In the genomic region with DNA sequence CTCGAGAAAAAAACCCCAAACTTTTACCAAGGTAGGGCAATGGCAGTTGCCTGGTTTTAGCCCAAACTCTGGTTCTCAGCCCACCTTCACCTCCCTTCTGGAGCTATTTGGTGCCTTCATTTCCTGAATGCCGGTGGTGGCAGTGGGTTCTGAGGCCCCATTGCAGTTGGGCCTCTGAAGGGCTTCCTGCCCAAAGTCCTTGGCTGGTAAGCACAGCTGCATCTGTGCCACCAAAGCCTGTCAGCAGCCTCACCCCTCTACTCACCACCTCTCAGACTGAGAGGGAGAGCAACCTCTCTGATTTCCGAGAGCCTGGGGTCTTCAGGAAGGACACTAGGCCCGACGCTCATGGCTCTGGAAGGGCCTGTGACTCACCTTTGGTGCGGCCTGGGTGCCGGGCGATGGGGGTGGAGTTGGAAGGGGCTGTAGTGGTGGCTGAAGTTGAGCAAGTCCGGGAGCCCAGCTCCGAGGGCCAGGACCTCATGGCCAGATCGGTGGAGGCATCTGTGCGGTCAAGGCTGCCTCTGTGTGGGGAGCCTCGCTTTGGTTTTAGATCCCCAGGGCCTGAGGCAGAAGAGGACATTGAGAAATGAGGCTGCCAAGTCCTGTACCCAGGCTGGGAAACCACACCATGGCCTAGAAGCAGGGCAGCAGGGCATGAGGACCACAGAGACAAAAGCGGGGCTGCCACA, we compare ENCODE assay signal across 17 cellular contexts. TPM values are rescaled to one million over a fixed set of nuclear protein-coding genes. Genes with fewer than 3 reads are reported as not detected.
DNase-seq lines count a peak whose midpoint lies in the region; ATAC-seq and TF ChIP-seq lines count a peak whose summit lies in the region.
"Had no signal": no experiment of that assay in that cellular context is flagged by ENCODE, and none has a peak within 500 bp of the region (broad histone marks: within the 10 kb centered on the region; RNA-seq: fewer than 3 reads in every experiment).

No MANE protein-coding gene starts in this region.

- H3K36me3 Mint-ChIP-seq in CD4-positive, CD25-positive, alpha-beta regulatory T cell, result peaks cover 54% of the 10 kb centered on the region
- H3K36me3 Mint-ChIP-seq in HFFc6 (ENCODE audit: low read depth), result no peaks in the 10 kb centered on the region
- H3K36me3 Mint-ChIP-seq in activated T-helper 1 cell treated with anti-CD3 and anti-CD28 coated beads, Interleukin-12 subunit alpha, Interleukin-12 subunit beta, Interleukin-2, Interleukin-4 antibody, amounts not matched to agents 30 ng/mL and 10 ng/mL and 1 ng/mL, durations not matched to agents 14 hours and 24 hours and 36 hours (ENCODE audit: low read depth), result peaks cover 56% of the 10 kb centered on the region
- peaks cover 12 to 68% (median 45%) of the 10 kb centered on the region in 5 donors for H3K36me3 Mint-ChIP-seq in naive thymus-derived CD4-positive, alpha-beta T cell

- intact Hi-C loops in activated T-helper 1 cell treated with anti-CD3 and anti-CD28 coated beads, Interleukin-12 subunit alpha, Interleukin-12 subunit beta, Interleukin-2, Interleukin-4 antibody, amounts not matched to agents 30 ng/mL and 10 ng/mL and 1 ng/mL, durations not matched to agents 14 hours and 24 hours and 36 hours (cut with micrococcal nuclease), result no loop called here
- intact Hi-C loops in naive thymus-derived CD4-positive, alpha-beta T cell (cut with micrococcal nuclease), result no loop called here

- no peak overlapping the region for H3K27ac ChIP-seq in CD4-positive, CD25-positive, alpha-beta regulatory T cell (ENCODE audit: insufficient read depth, low read length, poor library complexity, severe bottlenecking)
- peak overlapping the region; percentile 37 for H3K27ac ChIP-seq in naive thymus-derived CD4-positive, alpha-beta T cell (ENCODE audit: low read depth, low read length)
- H3K27ac ChIP-seq: C4-2B, cardiac muscle cell, KMS-11, stomach had no signal

- peaks cover 4% of the 10 kb centered on the region for H3K4me1 ChIP-seq in CD4-positive, CD25-positive, alpha-beta regulatory T cell (ENCODE audit: control insufficient read depth, insufficient read depth, low read length, poor library complexity, severe bottlenecking)
- no peaks in the 10 kb centered on the region for H3K4me1 ChIP-seq in naive thymus-derived CD4-positive, alpha-beta T cell (ENCODE audit: control insufficient read depth in 2 of 2, insufficient read depth in 2 of 2, low read length in 2 of 2)

- no peaks in the 10 kb centered on the region for H3K9me3 ChIP-seq in CD4-positive, CD25-positive, alpha-beta regulatory T cell (ENCODE audit: control insufficient read depth in 2 of 2, low read length in 2 of 2)
- H3K9me3 ChIP-seq in naive thymus-derived CD4-positive, alpha-beta T cell (ENCODE audit: control insufficient read depth in 2 of 3, low read length in 3 of 3), result no peaks in the 10 kb centered on the region
- no peaks in the 10 kb centered on the region for H3K9me3 ChIP-seq in MG63
- H3K9me3 ChIP-seq: stomach had no signal

- no peak for DNase-seq in CD4-positive, CD25-positive, alpha-beta regulatory T cell
- no peak for DNase-seq in HFFc6
- no peak for DNase-seq in activated T-helper 1 cell treated with anti-CD3 and anti-CD28 coated beads, Interleukin-12 subunit alpha, Interleukin-12 subunit beta, Interleukin-2, Interleukin-4 antibody, amounts not matched to agents 30 ng/mL and 10 ng/mL and 1 ng/mL, durations not matched to agents 14 hours and 24 hours and 36 hours (ENCODE audit: low spot score)
- DNase-seq in naive thymus-derived CD4-positive, alpha-beta T cell, result no peak
- DNase-seq in HT-29 (ENCODE audit: low spot score), result no peak
- DNase-seq in H4 (ENCODE audit: low spot score), result no peak
- DNase-seq in DMS153 treated with DMSO at 0.1 percent for 48 hours (lab: John Stamatoyannopoulos, UW; ENCODE audit: unreplicated experiment), result no peak
- DNase-seq in MG63, result no peak
- DNase-seq: activated effector memory CD4-positive, alpha-beta T cell treated with anti-CD3 and anti-CD28 coated beads, Interleukin-2, amount 50 U/mL, for 16 hours; glutamatergic neuron; GOT3; NCI-H2081 treated with DMSO at 0.1 percent for 48 hours; stomach had no signal

- no peak for ATAC-seq in CD4-positive, CD25-positive, alpha-beta regulatory T cell (ENCODE audit: low read depth in 2 of 2)
- ATAC-seq in naive thymus-derived CD4-positive, alpha-beta T cell, result no peak
- ATAC-seq: activated CD4-positive, CD25-positive, alpha-beta regulatory T cell treated with anti-CD3 and anti-CD28 coated beads, Interleukin-2, amount 50 U/mL, for 24 hours had no signal

- peak overlapping the region in 2 of 3 donors; percentile 80 to 83 for H3K27ac Mint-ChIP-seq in CD4-positive, CD25-positive, alpha-beta regulatory T cell
- H3K27ac Mint-ChIP-seq in HFFc6, result peak overlapping the region; percentile 87
- peak overlapping the region; percentile 79 for H3K27ac Mint-ChIP-seq in activated T-helper 1 cell treated with anti-CD3 and anti-CD28 coated beads, Interleukin-12 subunit alpha, Interleukin-12 subunit beta, Interleukin-2, Interleukin-4 antibody, amounts not matched to agents 30 ng/mL and 10 ng/mL and 1 ng/mL, durations not matched to agents 14 hours and 24 hours and 36 hours
- H3K27ac Mint-ChIP-seq in naive thymus-derived CD4-positive, alpha-beta T cell, result peak overlapping the region; percentile 36 to 75 (median 62)

- no peak overlapping the region for H3K4me3 Mint-ChIP-seq in CD4-positive, CD25-positive, alpha-beta regulatory T cell
- H3K4me3 Mint-ChIP-seq in HFFc6, result no peak overlapping the region
- H3K4me3 Mint-ChIP-seq in activated T-helper 1 cell treated with anti-CD3 and anti-CD28 coated beads, Interleukin-12 subunit alpha, Interleukin-12 subunit beta, Interleukin-2, Interleukin-4 antibody, amounts not matched to agents 30 ng/mL and 10 ng/mL and 1 ng/mL, durations not matched to agents 14 hours and 24 hours and 36 hours, result no peak overlapping the region
- H3K4me3 Mint-ChIP-seq in naive thymus-derived CD4-positive, alpha-beta T cell, result no peak overlapping the region

- H3K4me1 Mint-ChIP-seq in CD4-positive, CD25-positive, alpha-beta regulatory T cell, result peaks cover 7 to 21% (median 12%) of the 10 kb centered on the region in 4 donors
- peaks cover 56% of the 10 kb centered on the region for H3K4me1 Mint-ChIP-seq in HFFc6 (ENCODE audit: low read depth)
- H3K4me1 Mint-ChIP-seq in activated T-helper 1 cell treated with anti-CD3 and anti-CD28 coated beads, Interleukin-12 subunit alpha, Interleukin-12 subunit beta, Interleukin-2, Interleukin-4 antibody, amounts not matched to agents 30 ng/mL and 10 ng/mL and 1 ng/mL, durations not matched to agents 14 hours and 24 hours and 36 hours (ENCODE audit: low read depth), result peaks cover 25% of the 10 kb centered on the region
- H3K4me1 Mint-ChIP-seq in naive thymus-derived CD4-positive, alpha-beta T cell, result peaks cover 11 to 25% (median 17%) of the 10 kb centered on the region in 7 donors

- no peaks in the 10 kb centered on the region for H3K9me3 Mint-ChIP-seq in CD4-positive, CD25-positive, alpha-beta regulatory T cell
- no peaks in the 10 kb centered on the region; the same call in 1 of the 2 replicates for H3K9me3 Mint-ChIP-seq in HFFc6
- H3K9me3 Mint-ChIP-seq in activated T-helper 1 cell treated with anti-CD3 and anti-CD28 coated beads, Interleukin-12 subunit alpha, Interleukin-12 subunit beta, Interleukin-2, Interleukin-4 antibody, amounts not matched to agents 30 ng/mL and 10 ng/mL and 1 ng/mL, durations not matched to agents 14 hours and 24 hours and 36 hours, result no peaks in the 10 kb centered on the region
- H3K9me3 Mint-ChIP-seq in naive thymus-derived CD4-positive, alpha-beta T cell, result no peaks in the 10 kb centered on the region

- H3K36me3 ChIP-seq in CD4-positive, CD25-positive, alpha-beta regulatory T cell (ENCODE audit: control insufficient read depth, insufficient read depth, low read length), result peaks cover 100% of the 10 kb centered on the region
- peaks cover 71 to 99% (median 78%) of the 10 kb centered on the region in 3 experiments for H3K36me3 ChIP-seq in naive thymus-derived CD4-positive, alpha-beta T cell (ENCODE audit: control insufficient read depth in 2 of 3, insufficient read depth in 3 of 3, low read length in 3 of 3)
- no peaks in the 10 kb centered on the region; the same call in 1 of the 2 replicates for H3K36me3 ChIP-seq in MG63
- H3K36me3 ChIP-seq: cardiac muscle cell had no signal

- POLR2A ChIA-PET in naive thymus-derived CD4-positive, alpha-beta T cell (lab: Charles Lee), result interaction anchor here (0.6 kb wide), 1 partner anchor 306 kb away, joined by 3 read pairs; no protein-coding TSS in a partner anchor

- CTCF ChIA-PET in naive thymus-derived CD4-positive, alpha-beta T cell (lab: Charles Lee), result interaction anchor here (17.3 kb wide), 1 partner anchor 108 kb away, joined by 204 read pairs; no protein-coding TSS in a partner anchor

- H3K27me3 Mint-ChIP-seq in CD4-positive, CD25-positive, alpha-beta regulatory T cell, result peaks cover 7% of the 10 kb centered on the region
- peaks cover 3% of the 10 kb centered on the region for H3K27me3 Mint-ChIP-seq in HFFc6 (ENCODE audit: insufficient read depth)
- H3K27me3 Mint-ChIP-seq in activated T-helper 1 cell treated with anti-CD3 and anti-CD28 coated beads, Interleukin-12 subunit alpha, Interleukin-12 subunit beta, Interleukin-2, Interleukin-4 antibody, amounts not matched to agents 30 ng/mL and 10 ng/mL and 1 ng/mL, durations not matched to agents 14 hours and 24 hours and 36 hours (ENCODE audit: insufficient read depth), result no peaks in the 10 kb centered on the region
- H3K27me3 Mint-ChIP-seq in naive thymus-derived CD4-positive, alpha-beta T cell, result no peaks in the 10 kb centered on the region

- no peaks in the 10 kb centered on the region for H3K27me3 ChIP-seq in CD4-positive, CD25-positive, alpha-beta regulatory T cell (ENCODE audit: control insufficient read depth, insufficient read depth, low read length)
- H3K27me3 ChIP-seq in naive thymus-derived CD4-positive, alpha-beta T cell (ENCODE audit: control insufficient read depth in 2 of 2, insufficient read depth in 2 of 2, low read length in 2 of 2), result no peaks in the 10 kb centered on the region
- no peaks in the 10 kb centered on the region for H3K27me3 ChIP-seq in MG63
- H3K27me3 ChIP-seq: cardiac muscle cell, stomach had no signal

- H3K4me3 ChIP-seq in CD4-positive, CD25-positive, alpha-beta regulatory T cell (ENCODE audit: low read depth, low read length), result no peak overlapping the region
- H3K4me3 ChIP-seq in naive thymus-derived CD4-positive, alpha-beta T cell (ENCODE audit: low read length), result no peak overlapping the region
- no peak overlapping the region for H3K4me3 ChIP-seq in MG63
- H3K4me3 ChIP-seq: cardiac muscle cell, stomach had no signal

- no peak for TF ChIP-seq CTCF in HFFc6 (IDR thresholded peaks at IDR 0.05)

RNA-seq across cellular contexts. Expression of gene GPR68, which starts 38.6 kb away (rescaled TPM):
- 18.8 TPM for total RNA-seq in CD4-positive, CD25-positive, alpha-beta regulatory T cell
- polyA plus RNA-seq in CD4-positive, CD25-positive, alpha-beta regulatory T cell, result 10 to 100 TPM in 2 of 4 donors, 1 to 10 TPM in 2; 8.5 to 19.1 (median 11.0) TPM
- under 1 TPM; 0.34 to 0.88 (median 0.52) TPM for total RNA-seq in HFFc6 (2021; fragmentation: NEBNext Ultra II Directional; extraction: Animal tissue kit (Norgen Biotek cat#: 25700))
- 4.5 and 5.4 TPM in 2 replicates for total RNA-seq in activated T-helper 1 cell treated with anti-CD3 and anti-CD28 coated beads, Interleukin-12 subunit alpha, Interleukin-12 subunit beta, Interleukin-2, Interleukin-4 antibody, amounts not matched to agents 30 ng/mL and 10 ng/mL and 1 ng/mL, durations not matched to agents 14 hours and 24 hours and 36 hours
- 10 to 100 TPM in 1 of 5 experiments, 1 to 10 TPM in 3, under 1 TPM in 1; 0.86 to 38.6 (median 2.3) TPM for total RNA-seq in naive thymus-derived CD4-positive, alpha-beta T cell
- under 1 TPM in 1 of 2 donors, not detected in 1; 0.67 TPM for polyA plus RNA-seq in naive thymus-derived CD4-positive, alpha-beta T cell
- 0.31 TPM in 1 of 2 replicates, not detected in the other for total RNA-seq in HT-29 (2014; rRNA removed; shearing (Covaris generic))
- 0.04 TPM in 1 of 2 replicates, not detected in the other for total RNA-seq in H4 (2014; rRNA removed; shearing (Covaris generic))
- 2.0 and 3.9 TPM in 2 replicates for total RNA-seq in MG63 (2014; rRNA removed; shearing (Covaris generic); ENCODE audit: low replicate concordance)
